12 cellular contexts compared by ENCODE assay signal in genomic region chr3:197718904-197719303, GRCh38. TPM values are rescaled to one million over a fixed set of nuclear protein-coding genes. Genes with fewer than 3 reads are reported as not detected.
DNase-seq lines count a peak whose midpoint lies in the region; ATAC-seq, FAIRE-seq and TF ChIP-seq lines count a peak whose summit lies in the region.
"Had no signal": no experiment of that assay in that cellular context is flagged by ENCODE, and none has a peak within 500 bp of the region (broad histone marks: within the 10 kb centered on the region; RNA-seq: fewer than 3 reads in every experiment).

No MANE protein-coding gene starts in this region.

- peaks cover 14% of the 10 kb centered on the region for H3K9me3 ChIP-seq in A549
- no peaks in the 10 kb centered on the region for H3K9me3 ChIP-seq in tibial artery

- no peak overlapping the region for H3K4me3 ChIP-seq in A549
- no peak overlapping the region for H3K4me3 ChIP-seq in kidney epithelial cell (ENCODE audit: low read depth, low read length)
- H3K4me3 ChIP-seq in tibial artery = no peak overlapping the region

- peaks cover 34% of the 10 kb centered on the region for H3K4me1 ChIP-seq in A549
- peaks cover 0 to 12% (median 2%) of the 10 kb centered on the region in 4 donors for H3K4me1 ChIP-seq in tibial artery

- POLR2A ChIA-PET in A549 (lab: Yijun Ruan, JAX) = interaction anchor here (0.6 kb wide), 1 partner anchor 30 kb away, joined by 3 read pairs; no protein-coding TSS in a partner anchor

- peak overlapping the region; percentile 68 for H3K4me2 ChIP-seq in A549

- WGBS in A549 (ENCODE audit: missing lambda C conversion rate) = 13% methylated on average over 8 of the region's 8 CpGs

- FAIRE-seq in A549 (lab: Jason Lieb, UNC) = no peak

- TF ChIP-seq EP300 in A549 (IDR thresholded peaks at IDR 0.05) = no peak

- no peak for TF ChIP-seq RAD21 in A549 (conservative IDR thresholded peaks at IDR 0.05 in 1 of 2, IDR thresholded peaks at IDR 0.05 in 1 of 2)

- H3K36me3 ChIP-seq in kidney epithelial cell (ENCODE audit: control insufficient read depth, insufficient read depth, low read length) (no peaks in the 10 kb centered on the region), tibial artery (peaks cover 0 to 14% (median 12%) of the 10 kb centered on the region in 3 donors)

- H3K27ac ChIP-seq in A549 = peak overlapping the region; percentile 86 to 91
- H3K27ac ChIP-seq in caudate nucleus (ENCODE audit: low read depth, low read length) = no peak overlapping the region
- H3K27ac ChIP-seq in tibial artery = no peak overlapping the region

- TF ChIP-seq CTCF in A549 (IDR thresholded peaks at IDR 0.05) (no peak), kidney epithelial cell (IDR thresholded peaks at IDR 0.05; ENCODE audit: insufficient read depth, low read length, poor library complexity, severe bottlenecking) (no peak), tibial artery (IDR thresholded peaks at IDR 0.05) (no peak)

- no peak for TF ChIP-seq POLR2A in A549 (IDR thresholded peaks at IDR 0.05; ENCODE audit: low read length)

- peak; percentile 67 to 92 for DNase-seq in A549 (ENCODE audit: low read depth in 1 of 2, low spot score in 1 of 2)
- DNase-seq in HPDE6-E6E7 (ENCODE audit: extremely low spot score) = peak; percentile 85
- DNase-seq in astrocyte of the hippocampus (ENCODE audit: low read depth, low spot score) = peak; percentile 89
- DNase-seq in kidney epithelial cell (ENCODE audit: low read depth) = peak; percentile 96
- no peak for DNase-seq in caudate nucleus (lab: John Stamatoyannopoulos, UW)
- no peak for DNase-seq in stimulated activated CD4-positive, alpha-beta T cell treated with anti-CD3 and anti-CD28 coated beads, Interleukin-2, amount 100 ng/mL, for 24 hours
- no peak for DNase-seq in tibial artery
- DNase-seq: activated effector memory CD4-positive, alpha-beta T cell treated with anti-CD3 and anti-CD28 coated beads, Interleukin-2, amount 50 U/mL, for 16 hours; CD4-positive, CD25-positive, alpha-beta regulatory T cell; endodermal cell; NCI-H510A had no signal

- H3K27me3 ChIP-seq in kidney epithelial cell (ENCODE audit: control insufficient read depth, insufficient read depth, low read length) (no peaks in the 10 kb centered on the region), tibial artery (no peaks in the 10 kb centered on the region)

- intact Hi-C loops in tibial artery (cut with DNase I; ENCODE audit: low total_unique reads) = no loop called here

- peak; percentile 97 to 100 for ATAC-seq in A549
- ATAC-seq in GM19023 (IDR thresholded peaks at IDR 0.05; ENCODE audit: unreplicated experiment) = no peak

- CTCF ChIA-PET in A549 (lab: Yijun Ruan, JAX) = interaction anchor here (0.9 kb wide), 1 partner anchor 32 kb away, joined by 3 read pairs; no protein-coding TSS in a partner anchor

TF ChIP-seq in A549, 52 proteins besides CTCF, POLR2A, EP300 and RAD21:
- TF ChIP-seq FOSL2 (IDR thresholded peaks at IDR 0.05) (peak; percentile 67), FOSL2 (CRISPR knock-in tag; IDR thresholded peaks at IDR 0.05) (peak; percentile 92), NPAS2 (CRISPR knock-in tag; IDR thresholded peaks at IDR 0.05; ENCODE audit: borderline replicate concordance) (no peak), NFE2L2 (conservative IDR thresholded peaks at IDR 0.05; ENCODE audit: low read length) (peak; percentile 57), MAFK (IDR thresholded peaks at IDR 0.05; ENCODE audit: partially characterized antibody) (peak; percentile 76), PHF8 (IDR thresholded peaks at IDR 0.05; ENCODE audit: borderline replicate concordance, low read depth) (no peak), HOXB13 (CRISPR knock-in tag; IDR thresholded peaks at IDR 0.05; ENCODE audit: low read depth) (peak; percentile 36; the same call in 1 of the 2 replicates), JUNB (IDR thresholded peaks at IDR 0.05) (peak; percentile 58), JUN (IDR thresholded peaks at IDR 0.05) (peak in 1 of 2 experiments; percentile 24; a peak in 1 of 5 replicates)
- TF ChIP-seq, protein P1, sequence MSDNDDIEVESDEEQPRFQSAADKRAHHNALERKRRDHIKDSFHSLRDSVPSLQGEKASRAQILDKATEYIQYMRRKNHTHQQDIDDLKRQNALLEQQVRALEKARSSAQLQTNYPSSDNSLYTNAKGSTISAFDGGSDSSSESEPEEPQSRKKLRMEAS (IDR thresholded peaks at IDR 0.05) = peak; percentile 70
TF ChIP-seq in A549: peak in this region for 7.

RNA-seq across cellular contexts. Expression of gene RUBCN, which starts 17.8 kb away (rescaled TPM):
- polyA plus RNA-seq in A549 (2011; rRNA removed) = 8.0 and 8.2 TPM in 2 replicates
- 5.3 and 8.0 TPM in 2 replicates for polyA plus RNA-seq in A549 (2012; cell fraction: cytosol; rRNA removed)
- 11.5 and 15.4 TPM in 2 replicates for polyA plus RNA-seq in A549 (2012; cell fraction: nucleus; rRNA removed)
- 5.7 to 6.5 TPM (median 6.1 TPM) in 3 replicates for polyA plus RNA-seq in A549 (2017; fragmentation: RNase III; extraction: RNeasy Plus Mini Kit Qiagen cat#74134 plus additional on column Dnase treatment)
- polyA minus RNA-seq in A549 (2011; rRNA and poly(A)+ RNA removed) = 13.2 and 16.6 TPM in 2 replicates
- total RNA-seq in kidney epithelial cell = 31.1 and 47.3 TPM in 2 replicates

RNA-seq across cellular contexts. Expression of gene FYTTD1, which starts 30.8 kb away (rescaled TPM):
- 24.8 and 37.3 TPM in 2 replicates for polyA plus RNA-seq in A549 (2011; rRNA removed)
- 4.9 and 5.8 TPM in 2 replicates for polyA plus RNA-seq in A549 (2012; cell fraction: cytosol; rRNA removed)
- polyA plus RNA-seq in A549 (2012; cell fraction: nucleus; rRNA removed) = 2.2 TPM in 2 replicates
- 19.8 to 22.2 TPM (median 20.9 TPM) in 3 replicates for polyA plus RNA-seq in A549 (2017; fragmentation: RNase III; extraction: RNeasy Plus Mini Kit Qiagen cat#74134 plus additional on column Dnase treatment)
- 11.0 and 11.3 TPM in 2 replicates for polyA minus RNA-seq in A549 (2011; rRNA and poly(A)+ RNA removed)
- 24.5 and 30.9 TPM in 2 replicates for total RNA-seq in kidney epithelial cell

Comparison
In these comparisons a context has a peak if more than half of its experiments do, and no peak if none do; other contexts are left out.
1. DNase-seq: peak in A549 (2 of 2), HPDE6-E6E7 (single experiment), astrocyte of the hippocampus (single experiment) and kidney epithelial cell (single experiment); none in caudate nucleus (0 of 61), stimulated activated CD4-positive, alpha-beta T cell treated with anti-CD3 and anti-CD28 coated beads, Interleukin-2, amount 100 ng/mL, for 24 hours (0 of 2) and tibial artery (0 of 2).
2. H3K27ac ChIP-seq: peak in A549 (2 of 2); none in caudate nucleus (single experiment) and tibial artery (0 of 2).